17 cellular contexts compared by ENCODE assay signal in genomic region chr12:26091837-26092236, GRCh38. TPM values are rescaled to one million over a fixed set of nuclear protein-coding genes. Genes with fewer than 3 reads are reported as not detected.
DNase-seq lines count a peak whose midpoint lies in the region; FAIRE-seq and TF ChIP-seq lines count a peak whose summit lies in the region.
"Had no signal": no experiment of that assay in that cellular context is flagged by ENCODE, and none has a peak within 500 bp of the region (broad histone marks: within the 10 kb centered on the region; RNA-seq: fewer than 3 reads in every experiment).

No MANE protein-coding gene starts in this region.

- H3K27me3 ChIP-seq in PC-9 (ENCODE audit: insufficient read depth, low read depth) (no peaks in the 10 kb centered on the region), neural progenitor cell (no peaks in the 10 kb centered on the region), Peyer's patch (no peaks in the 10 kb centered on the region)
- H3K27me3 ChIP-seq: ascending aorta had no signal

- no peaks in the 10 kb centered on the region for H3K36me3 ChIP-seq in PC-9 (ENCODE audit: low read depth)
- H3K36me3 ChIP-seq in neural progenitor cell: no peaks in the 10 kb centered on the region
- no peaks in the 10 kb centered on the region for H3K36me3 ChIP-seq in Peyer's patch
- H3K36me3 ChIP-seq: ascending aorta had no signal

- FAIRE-seq in D721Med (lab: Jason Lieb, UNC): no peak
- FAIRE-seq: endometrium, GM12891 had no signal

- CTCF ChIA-PET in PC-9 (lab: Charles Lee): interaction anchor here (0.6 to 1.6 kb wide), 6 partner anchors 23 to 656 kb away, joined by 3 to 5 read pairs (median 4); no protein-coding TSS in a partner anchor

- H4K20me1 ChIP-seq in PC-9 (ENCODE audit: insufficient read depth) (no peaks in the 10 kb centered on the region), neural progenitor cell (ENCODE audit: low read depth) (no peaks in the 10 kb centered on the region)

- H3K4me1 Mint-ChIP-seq in neural progenitor cell: peaks cover 3% of the 10 kb centered on the region

- peaks cover 3% of the 10 kb centered on the region for H3K27me3 Mint-ChIP-seq in neural progenitor cell (ENCODE audit: insufficient read depth, low read depth)

- H3K9me3 ChIP-seq in PC-9 (ENCODE audit: insufficient read depth, low read depth): peaks cover 3% of the 10 kb centered on the region; the same call in 1 of the 2 replicates
- H3K9me3 ChIP-seq in neural progenitor cell (ENCODE audit: low read depth): no peaks in the 10 kb centered on the region
- H3K9me3 ChIP-seq in Peyer's patch: no peaks in the 10 kb centered on the region
- H3K9me3 ChIP-seq: ascending aorta had no signal

- H2AFZ ChIP-seq in PC-9 (no peak overlapping the region), neural progenitor cell (replicated peaks) (peak overlapping the region; percentile 68)
- H2AFZ ChIP-seq: GM23248 had no signal

- no peak overlapping the region for H3K4me3 ChIP-seq in PC-9
- no peak overlapping the region for H3K4me3 ChIP-seq in neural progenitor cell
- no peak overlapping the region for H3K4me3 ChIP-seq in Peyer's patch
- H3K4me3 ChIP-seq: ascending aorta, GM23248, SK-N-MC had no signal

- H3K9ac ChIP-seq in neural progenitor cell: no peak overlapping the region
- H3K9ac ChIP-seq: GM23248 had no signal

- no TSS peak for BruUV-seq in PC-9 (replicated peaks; lab: Mats Ljungman, UMichigan)

- POLR2A ChIA-PET in PC-9 (lab: Charles Lee; ENCODE audit: unreplicated experiment): interaction anchor here (0.6 to 0.7 kb wide), 4 partner anchors 23 to 933 kb away, joined by 3 to 10 read pairs (median 6); no protein-coding TSS in a partner anchor

- H3K27ac ChIP-seq in PC-9 (peak overlapping the region; percentile 68), neural progenitor cell (no peak overlapping the region), Peyer's patch (no peak overlapping the region)
- H3K27ac ChIP-seq: ascending aorta, GM23248, SK-N-MC had no signal

- DNase-seq in D721Med (ENCODE audit: insufficient read length, low spot score) (no peak), PC-9 (no peak), fibroblast of gingiva (ENCODE audit: low read depth) (peak; percentile 18), neural progenitor cell (ENCODE audit: low spot score) (peak; percentile 65), NCI-H187 treated with DMSO at 0.1 percent for 48 hours (lab: John Stamatoyannopoulos, UW) (no peak), GM10266 (ENCODE audit: extremely low spot score) (no peak), NCI-H2227 treated with DMSO at 0.1 percent for 48 hours (lab: John Stamatoyannopoulos, UW) (no peak), Peyer's patch (no peak)
- DNase-seq: activated CD4-positive, CD25-positive, alpha-beta regulatory T cell; activated T-cell treated with anti-CD3 and anti-CD28 coated beads, Interleukin-2, amount 50 U/mL, for 48 hours; DMS153; GM23248; NCI-H1436 had no signal

- H3K4me3 Mint-ChIP-seq in neural progenitor cell: no peak overlapping the region

- peaks cover 33% of the 10 kb centered on the region for H3K4me1 ChIP-seq in PC-9 (replicated peaks; ENCODE audit: insufficient read depth)
- no peaks in the 10 kb centered on the region for H3K4me1 ChIP-seq in neural progenitor cell
- H3K4me1 ChIP-seq in Peyer's patch: no peaks in the 10 kb centered on the region
- H3K4me1 ChIP-seq: ascending aorta had no signal

- H3K27ac Mint-ChIP-seq in neural progenitor cell: no peak overlapping the region

- H3K79me2 ChIP-seq in PC-9 (ENCODE audit: low read depth) (no peaks in the 10 kb centered on the region), neural progenitor cell (ENCODE audit: low read depth) (no peaks in the 10 kb centered on the region)

- no peak for TF ChIP-seq POLR2A in Peyer's patch (IDR thresholded peaks at IDR 0.05)

- TF ChIP-seq CTCF in D721Med (IDR thresholded peaks at IDR 0.05; ENCODE audit: insufficient read depth, missing control alignments): peak; percentile 71
- TF ChIP-seq CTCF in PC-9 (conservative IDR thresholded peaks at IDR 0.05): no peak
- peak; percentile 62 for TF ChIP-seq CTCF in neural progenitor cell (IDR thresholded peaks at IDR 0.05)
- TF ChIP-seq CTCF in GM10266 (IDR thresholded peaks at IDR 0.05; ENCODE audit: control insufficient read depth, insufficient read depth, low read depth, missing control alignments): no peak
- TF ChIP-seq CTCF in Peyer's patch (IDR thresholded peaks at IDR 0.05): no peak

- peak overlapping the region; percentile 44 for H3K4me2 ChIP-seq in PC-9
- H3K4me2 ChIP-seq in neural progenitor cell: no peak overlapping the region

- H3K9me3 Mint-ChIP-seq in neural progenitor cell: no peaks in the 10 kb centered on the region

- no peaks in the 10 kb centered on the region for H3K9me2 ChIP-seq in PC-9 (ENCODE audit: insufficient read depth)

- H3F3A ChIP-seq in PC-9 (ENCODE audit: insufficient read depth, low read depth): peaks cover 19% of the 10 kb centered on the region
- no peaks in the 10 kb centered on the region for H3F3A ChIP-seq in neural progenitor cell (ENCODE audit: low read depth)

- intact Hi-C loops in PC-9 (cut with micrococcal nuclease; ENCODE audit: unreplicated experiment): loop anchor here (1.0 to 10.0 kb wide), 5 partner anchors 9 to 837 kb away; partner anchors contain the start of gene KRAS

- no peaks in the 10 kb centered on the region for H3K36me3 Mint-ChIP-seq in neural progenitor cell

RNA-seq across cellular contexts. Expression of gene BHLHE41, which starts 33.0 kb away (rescaled TPM):
- total RNA-seq in PC-9 (2021) (30.0 and 57.1 TPM in 2 replicates), neural progenitor cell (ENCODE audit: low replicate concordance) (0.12 TPM in 1 of 2 replicates, not detected in the other), Peyer's patch (10 to 100 TPM in 1 of 4 donors, 1 to 10 TPM in 2, under 1 TPM in 1; 0.18 to 11.6 (median 2.2) TPM)

Comparison
In these comparisons a context has a peak if more than half of its experiments do, and no peak if none do; other contexts are left out.
1. DNase-seq: peak in fibroblast of gingiva (single experiment) and neural progenitor cell (single experiment); none in D721Med (single experiment), PC-9 (0 of 2), NCI-H187 treated with DMSO at 0.1 percent for 48 hours (single experiment), GM10266 (single experiment), NCI-H2227 treated with DMSO at 0.1 percent for 48 hours (single experiment) and Peyer's patch (0 of 3).
2. CTCF ChIP-seq: peak in D721Med (single experiment) and neural progenitor cell (single experiment); none in PC-9 (single experiment), GM10266 (single experiment) and Peyer's patch (0 of 6).